8 cellular contexts compared by ENCODE assay signal in genomic region chr17:44014437-44015172, GRCh38. TPM values are rescaled to one million over a fixed set of nuclear protein-coding genes. Genes with fewer than 3 reads are reported as not detected.
DNase-seq lines count a peak whose midpoint lies in the region; ATAC-seq, FAIRE-seq and TF ChIP-seq lines count a peak whose summit lies in the region.

Gene TMEM101 (minus strand): TSS chr17:44014963. CDS start chr17:44014952, 11 bp downstream.

- CTCF ChIA-PET in A673 (lab: Charles Lee) = no interaction called here

- H3K36me3 ChIP-seq in A673 (ENCODE audit: insufficient read depth, low read length, poor library complexity, severe bottlenecking) (no peaks in the 10 kb centered on the region), keratinocyte (ENCODE audit: control insufficient read depth in 2 of 2, extremely low read depth in 1 of 2, insufficient read depth in 2 of 2, low read length in 2 of 2) (peaks cover 10 to 11% of the 10 kb centered on the region in 2 experiments)

- no peaks in the 10 kb centered on the region for H3K9me1 ChIP-seq in keratinocyte (ENCODE audit: control insufficient read depth, extremely low read depth, insufficient read depth, low read length)

- H3K4me2 ChIP-seq in keratinocyte (ENCODE audit: control insufficient read depth, extremely low read depth, insufficient read depth, low read depth, low read length) = peak within 1 kb of the TSS; percentile 88

- BruUV-seq in A673 (replicated peaks; lab: Mats Ljungman, UMichigan) = no TSS peak

- no peak for TF ChIP-seq CTCF in A673 (conservative IDR thresholded peaks at IDR 0.05; ENCODE audit: low read depth, low read length)
- no peak for TF ChIP-seq CTCF in keratinocyte (optimal IDR thresholded peaks at IDR 0.05 in 1 of 3, IDR thresholded peaks at IDR 0.05 in 1 of 3, conservative IDR thresholded peaks at IDR 0.05 in 1 of 3; ENCODE audit: extremely low read depth in 1 of 3, insufficient read depth in 2 of 3, low read length in 3 of 3)

- ATAC-seq in GM18870 (IDR thresholded peaks at IDR 0.05; ENCODE audit: unreplicated experiment) (peak; percentile 79), HG03175 (IDR thresholded peaks at IDR 0.05; ENCODE audit: unreplicated experiment) (peak; percentile 84)

- H3K79me2 ChIP-seq in keratinocyte (ENCODE audit: control insufficient read depth, insufficient read depth, low read length) = peaks cover 11% of the 10 kb centered on the region

- H2AFZ ChIP-seq in keratinocyte (ENCODE audit: control insufficient read depth, low read length) = peak within 1 kb of the TSS; percentile 99

- H3K9me3 ChIP-seq in A673 (ENCODE audit: low read depth, low read length, poor library complexity, severe bottlenecking) = no peaks in the 10 kb centered on the region
- no peaks in the 10 kb centered on the region for H3K9me3 ChIP-seq in keratinocyte (ENCODE audit: control insufficient read depth, low read depth, low read length)

- H3K4me3 ChIP-seq in A673 (ENCODE audit: low read depth, low read length, poor library complexity, severe bottlenecking) (peak within 1 kb of the TSS; percentile 82), keratinocyte (ENCODE audit: control insufficient read depth in 2 of 3, extremely low read depth in 1 of 3, insufficient read depth in 2 of 3, low read depth in 1 of 3, low read length in 3 of 3) (peak within 1 kb of the TSS; percentile 81 to 100 (median 83))

- intact Hi-C loops in A673 (cut with micrococcal nuclease; ENCODE audit: unreplicated experiment) = no loop called here

- peak; percentile 32 for FAIRE-seq in keratinocyte (lab: Jason Lieb, UNC)

- H3K27ac ChIP-seq in A673 (ENCODE audit: low read depth, low read length, poor library complexity, severe bottlenecking) = peak within 1 kb of the TSS; percentile 82
- peak within 1 kb of the TSS; percentile 82 for H3K27ac ChIP-seq in keratinocyte (ENCODE audit: control insufficient read depth, insufficient read depth, low read length)

- peak; percentile 88 for DNase-seq in A673 (ENCODE audit: low spot score)
- peak; percentile 85 for DNase-seq in NCI-H446 treated with DMSO at 0.1 percent for 48 hours (lab: John Stamatoyannopoulos, UW)
- peak; percentile 83 for DNase-seq in activated CD4-positive, alpha-beta T cell treated with anti-CD3 and anti-CD28 coated beads for 1 hour
- DNase-seq in cerebellum (ENCODE audit: low spot score) = peak; percentile 95
- DNase-seq in keratinocyte (ENCODE audit: low read depth, low spot score) = no peak
- DNase-seq in stimulated activated CD4-positive, alpha-beta T cell treated with anti-CD3 and anti-CD28 coated beads, Interleukin-12 subunit alpha, Interleukin-12 subunit beta, amount 100 ng/mL, for 48 hours (ENCODE audit: low read depth in 2 of 3, low spot score in 1 of 3) = peak; percentile 80 to 84 (median 84)

- POLR2A ChIA-PET in A673 (lab: Charles Lee; ENCODE audit: low non-redundant PET) = no interaction called here

- H3K4me1 ChIP-seq in A673 (ENCODE audit: insufficient read depth, low read length, poor library complexity, severe bottlenecking) (no peaks in the 10 kb centered on the region), keratinocyte (ENCODE audit: control insufficient read depth, extremely low read depth, insufficient read depth, low read length) (peaks cover 10% of the 10 kb centered on the region)

- H4K20me1 ChIP-seq in keratinocyte (ENCODE audit: control insufficient read depth, extremely low read depth, insufficient read depth, low read length) = no peaks in the 10 kb centered on the region

- dilution Hi-C loops in keratinocyte (cut with MboI; ENCODE audit: extremely low pct_ligation_motif_present, low sequenced_read_pairs) = no loop called here

- H3K9ac ChIP-seq in keratinocyte (ENCODE audit: control insufficient read depth, extremely low read depth, insufficient read depth, low read length) = peak within 1 kb of the TSS; percentile 92

- H3K27me3 ChIP-seq in A673 (replicated peaks; ENCODE audit: insufficient read depth, low read depth, low read length, poor library complexity) = no peaks in the 10 kb centered on the region
- H3K27me3 ChIP-seq in keratinocyte (ENCODE audit: control insufficient read depth, extremely low read depth, insufficient read depth, low read length) = no peaks in the 10 kb centered on the region

RNA-seq across cellular contexts. Expression of gene TMEM101, which starts in this region (rescaled TPM):
- total RNA-seq in A673 (2021) = 12.7 TPM in 2 replicates
- total RNA-seq in cerebellum = 25.2 TPM
- polyA plus RNA-seq in keratinocyte = 20.1 to 26.4 TPM (median 25.7 TPM) in 3 replicates
- 6.2 TPM for polyA plus RNA-seq in keratinocyte (2011; ENCODE audit: low read depth)
- polyA plus RNA-seq in keratinocyte (2011; cell fraction: cytosol; rRNA removed) = 11.0 and 19.7 TPM in 2 replicates
- polyA plus RNA-seq in keratinocyte (2011; cell fraction: nucleus; rRNA removed) = 27.9 and 30.5 TPM in 2 replicates
- polyA plus RNA-seq in keratinocyte (2012; ENCODE audit: low replicate concordance) = 23.1 and 23.7 TPM in 2 replicates
- polyA minus RNA-seq in keratinocyte = 20.8 to 27.7 TPM (median 23.6 TPM) in 3 replicates
- 20.5 TPM for polyA minus RNA-seq in keratinocyte (2011; cell fraction: cytosol; rRNA and poly(A)+ RNA removed)
- polyA minus RNA-seq in keratinocyte (2011; cell fraction: nucleus; rRNA and poly(A)+ RNA removed) = 16.8 and 19.4 TPM in 2 replicates
